Comparison of ENCODE assay signal across 13 cellular contexts in the genomic region with DNA sequence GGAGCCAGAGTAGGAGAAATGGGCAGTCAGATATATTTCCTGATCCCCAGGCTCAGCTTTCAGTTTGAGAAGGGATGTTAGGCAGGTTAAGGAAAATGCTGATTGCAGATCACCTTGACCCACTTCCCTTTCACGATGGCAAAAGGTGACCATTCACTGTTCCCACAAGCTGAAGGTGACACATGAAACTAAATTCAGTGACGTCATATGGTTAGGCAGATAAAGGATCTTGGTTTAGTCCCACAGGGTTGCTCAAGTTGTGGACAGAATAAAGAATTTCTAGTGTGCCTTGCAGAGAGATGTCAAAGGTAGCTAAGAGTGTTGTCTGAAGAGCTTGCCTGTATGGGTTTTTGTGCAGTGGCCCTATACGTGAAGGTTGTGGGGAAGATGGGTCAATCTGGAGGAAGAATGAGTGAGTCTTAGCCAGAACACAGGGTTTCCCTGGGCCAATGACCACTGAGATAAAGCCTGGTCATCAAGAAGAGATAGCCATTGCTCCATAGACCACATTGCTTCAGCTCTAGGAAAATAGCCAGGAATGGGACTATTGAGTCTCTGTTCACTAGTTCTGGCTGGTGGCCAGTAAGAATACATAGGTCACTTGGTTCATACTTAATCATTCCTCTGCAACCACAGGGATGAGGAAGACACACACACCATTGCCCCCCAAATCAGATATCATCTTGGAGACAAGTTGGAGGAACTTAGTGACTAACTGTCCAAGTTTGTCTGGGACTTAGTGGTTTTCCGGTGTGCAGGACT.
DNase-seq lines count a peak whose midpoint lies in the region; ATAC-seq, FAIRE-seq and TF ChIP-seq lines count a peak whose summit lies in the region.
"Had no signal": no experiment of that assay in that cellular context is flagged by ENCODE, and none has a peak within 500 bp of the region (broad histone marks: within the 10 kb centered on the region; RNA-seq: fewer than 3 reads in every experiment).

No MANE protein-coding gene starts in this region.

- H2AFZ ChIP-seq in GM12878 (ENCODE audit: control insufficient read depth, low read depth, low read length), result no peak overlapping the region

- no peak overlapping the region for H3K9ac ChIP-seq in GM12878 (ENCODE audit: control insufficient read depth, insufficient read depth, low read length)

- SMC1A ChIA-PET in GM12878 (lab: Charles Lee; ENCODE audit: uncharacterized antibody, unreplicated experiment), result interaction anchor here (0.6 to 0.7 kb wide), 2 partner anchors 58 to 185 kb away, joined by 3 read pairs; no protein-coding TSS in a partner anchor

- POLR2A ChIA-PET in GM12878 (lab: Charles Lee), result no interaction called here

- DNase-seq in AG08395 (ENCODE audit: low spot score) (peak; percentile 70), HS-27A (ENCODE audit: low read depth) (peak; percentile 95), GM12878 (ENCODE audit: low read depth, low spot score) (no peak), kidney tubule cell (ENCODE audit: low spot score) (peak; percentile 80), Right ventricle myocardium superior (no peak), NCI-H1105 (lab: John Stamatoyannopoulos, UW) (no peak), Peyer's patch (no peak), NCI-H2081 (lab: John Stamatoyannopoulos, UW) (no peak)
- DNase-seq: activated T-cell treated with anti-CD3 and anti-CD28 coated beads for 4 hours, NCI-H1417, NCI-H510A, small intestine, T-helper 1 cell had no signal

- no TSS peak for BruUV-seq in GM12878 (replicated peaks; lab: Mats Ljungman, UMichigan)

- no peaks in the 10 kb centered on the region for H3K27me3 ChIP-seq in GM12878 (replicated peaks in 1 of 2; ENCODE audit: control insufficient read depth in 2 of 2, insufficient read depth in 2 of 2, low read length in 1 of 2)
- H3K27me3 ChIP-seq in Peyer's patch, result no peaks in the 10 kb centered on the region

- no peak overlapping the region for H3K4me2 ChIP-seq in GM12878 (ENCODE audit: control insufficient read depth, insufficient read depth)

- H3K36me3 ChIP-seq in GM12878 (ENCODE audit: control insufficient read depth in 2 of 2, insufficient read depth in 2 of 2, low read length in 1 of 2) (no peaks in the 10 kb centered on the region), Peyer's patch (no peaks in the 10 kb centered on the region)

- RAD21 ChIA-PET in GM12878 (lab: Charles Lee; ENCODE audit: unreplicated experiment), result no interaction called here

- TF ChIP-seq CTCF in GM12878 (IDR thresholded peaks at IDR 0.05 in 2 of 3, conservative IDR thresholded peaks at IDR 0.05 in 1 of 3; ENCODE audit: control insufficient read depth in 2 of 3, extremely low read depth in 1 of 3, insufficient read depth in 1 of 3, low read depth in 3 of 3, low read length in 3 of 3) (no peak), Peyer's patch (IDR thresholded peaks at IDR 0.05) (no peak)

- H3K79me2 ChIP-seq in GM12878 (ENCODE audit: control insufficient read depth, insufficient read depth, low read length), result no peaks in the 10 kb centered on the region

- 40% methylated on average over 4 of the region's 4 CpGs for WGBS in GM12878 (ENCODE audit: insufficient coverage, insufficient replicate concordance, low lambda C conversion rate, missing lambda C conversion rate)

- no peak overlapping the region for H3K27ac ChIP-seq in GM12878 (ENCODE audit: control insufficient read depth, insufficient read depth)
- H3K27ac ChIP-seq in Peyer's patch, result no peak overlapping the region

- TF ChIP-seq POLR2A in GM12878 (IDR thresholded peaks at IDR 0.05; ENCODE audit: low read depth, low read length) (no peak), Peyer's patch (IDR thresholded peaks at IDR 0.05) (no peak)

- H3K4me1 ChIP-seq in GM12878 (ENCODE audit: control insufficient read depth, insufficient read depth, low read length), result no peaks in the 10 kb centered on the region
- no peaks in the 10 kb centered on the region for H3K4me1 ChIP-seq in Peyer's patch

- H3K4me3 ChIP-seq in GM12878, result no peak overlapping the region
- H3K4me3 ChIP-seq in Peyer's patch, result no peak overlapping the region

- no peaks in the 10 kb centered on the region; the same call in 2 of the 3 replicates for H3K9me3 ChIP-seq in GM12878 (replicated peaks; ENCODE audit: control insufficient read depth, insufficient read depth, low read length)
- H3K9me3 ChIP-seq in Peyer's patch, result no peaks in the 10 kb centered on the region

- no peak for TF ChIP-seq RAD21 in GM12878 (IDR thresholded peaks at IDR 0.05; ENCODE audit: insufficient read depth, low read depth, low read length)

- ATAC-seq in GM12878, result peak; percentile 26; the same call in 2 of the 3 replicates
- ATAC-seq in Right ventricle myocardium superior (ENCODE audit: poor library complexity), result no peak

- TF ChIP-seq EP300 in GM12878 (IDR thresholded peaks at IDR 0.05; ENCODE audit: borderline replicate concordance in 1 of 2, control insufficient read depth in 1 of 2, low read depth in 2 of 2, low read length in 2 of 2), result 0 out of 4 replicates have a peak, but pooled peaks of 1 of the 2 experiments have one; percentile 21

- CTCF ChIA-PET in GM12878 (lab: Yijun Ruan, JAX), result interaction anchor here (0.5 kb wide), 1 partner anchor 388 kb away, joined by 3 read pairs; no protein-coding TSS in a partner anchor

- in situ Hi-C loops in GM12878 (cut with MboI), result no loop called here

- intact Hi-C loops in GM12878 (cut with micrococcal nuclease; ENCODE audit: unreplicated experiment) (no loop called here), Right ventricle myocardium superior (cut with DNase I) (no loop called here)

- peak; percentile 38 for FAIRE-seq in GM12878 (lab: Jason Lieb, UNC)
- FAIRE-seq: small intestine had no signal

- H4K20me1 ChIP-seq in GM12878 (ENCODE audit: control insufficient read depth, insufficient read depth), result no peaks in the 10 kb centered on the region

TF ChIP-seq in GM12878, 131 proteins besides CTCF, POLR2A, EP300 and RAD21:
- TF ChIP-seq ATF7 (IDR thresholded peaks at IDR 0.05; ENCODE audit: low read depth), result peak; percentile 89
- peak; percentile 16; the same call in 1 of the 2 replicates for TF ChIP-seq DPF2 (IDR thresholded peaks at IDR 0.05)
- no peak for TF ChIP-seq RBBP5 (conservative IDR thresholded peaks at IDR 0.05)

Comparison
In these comparisons a context has a peak if more than half of its experiments do, and no peak if none do; other contexts are left out.
1. DNase-seq: peak in AG08395 (single experiment), HS-27A (single experiment) and kidney tubule cell (single experiment); none in GM12878 (single experiment), Right ventricle myocardium superior (single experiment), NCI-H1105 (single experiment), Peyer's patch (0 of 3) and NCI-H2081 (0 of 2).